Comparison of ENCODE assay signal across 1 cellular context in the genomic region with DNA sequence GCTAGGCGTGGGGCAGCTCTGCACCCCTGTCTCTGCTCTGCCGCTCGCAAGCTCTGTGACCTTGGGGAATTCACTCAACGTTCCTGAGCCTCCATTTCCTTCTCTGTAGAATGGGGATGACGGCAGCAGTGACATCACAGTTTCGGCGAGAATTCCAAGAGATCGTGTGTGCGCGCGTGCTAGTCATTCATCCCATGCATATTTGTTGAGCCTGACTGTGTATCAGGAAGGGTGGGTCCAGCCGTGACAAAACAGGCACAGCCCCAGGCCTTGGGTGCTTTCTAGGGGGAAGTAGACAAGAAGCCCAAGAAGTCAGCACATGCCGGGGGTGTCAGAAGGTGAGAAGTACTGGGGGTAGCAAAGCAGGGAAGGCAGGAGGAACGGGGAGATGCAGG.
TF ChIP-seq lines count a peak whose summit lies in the region.

No MANE protein-coding gene starts in this region.

TF ChIP-seq in HepG2, 621 proteins besides CTCF, POLR2A, EP300 and RAD21 (continued from another document):
- TF ChIP-seq, protein P1, sequence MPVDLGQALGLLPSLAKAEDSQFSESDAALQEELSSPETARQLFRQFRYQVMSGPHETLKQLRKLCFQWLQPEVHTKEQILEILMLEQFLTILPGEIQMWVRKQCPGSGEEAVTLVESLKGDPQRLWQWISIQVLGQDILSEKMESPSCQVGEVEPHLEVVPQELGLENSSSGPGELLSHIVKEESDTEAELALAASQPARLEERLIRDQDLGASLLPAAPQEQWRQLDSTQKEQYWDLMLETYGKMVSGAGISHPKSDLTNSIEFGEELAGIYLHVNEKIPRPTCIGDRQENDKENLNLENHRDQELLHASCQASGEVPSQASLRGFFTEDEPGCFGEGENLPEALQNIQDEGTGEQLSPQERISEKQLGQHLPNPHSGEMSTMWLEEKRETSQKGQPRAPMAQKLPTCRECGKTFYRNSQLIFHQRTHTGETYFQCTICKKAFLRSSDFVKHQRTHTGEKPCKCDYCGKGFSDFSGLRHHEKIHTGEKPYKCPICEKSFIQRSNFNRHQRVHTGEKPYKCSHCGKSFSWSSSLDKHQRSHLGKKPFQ (CRISPR knock-in tag; IDR thresholded peaks at IDR 0.05; ENCODE audit: insufficient replicate concordance), result no peak
- TF ChIP-seq, protein P2, sequence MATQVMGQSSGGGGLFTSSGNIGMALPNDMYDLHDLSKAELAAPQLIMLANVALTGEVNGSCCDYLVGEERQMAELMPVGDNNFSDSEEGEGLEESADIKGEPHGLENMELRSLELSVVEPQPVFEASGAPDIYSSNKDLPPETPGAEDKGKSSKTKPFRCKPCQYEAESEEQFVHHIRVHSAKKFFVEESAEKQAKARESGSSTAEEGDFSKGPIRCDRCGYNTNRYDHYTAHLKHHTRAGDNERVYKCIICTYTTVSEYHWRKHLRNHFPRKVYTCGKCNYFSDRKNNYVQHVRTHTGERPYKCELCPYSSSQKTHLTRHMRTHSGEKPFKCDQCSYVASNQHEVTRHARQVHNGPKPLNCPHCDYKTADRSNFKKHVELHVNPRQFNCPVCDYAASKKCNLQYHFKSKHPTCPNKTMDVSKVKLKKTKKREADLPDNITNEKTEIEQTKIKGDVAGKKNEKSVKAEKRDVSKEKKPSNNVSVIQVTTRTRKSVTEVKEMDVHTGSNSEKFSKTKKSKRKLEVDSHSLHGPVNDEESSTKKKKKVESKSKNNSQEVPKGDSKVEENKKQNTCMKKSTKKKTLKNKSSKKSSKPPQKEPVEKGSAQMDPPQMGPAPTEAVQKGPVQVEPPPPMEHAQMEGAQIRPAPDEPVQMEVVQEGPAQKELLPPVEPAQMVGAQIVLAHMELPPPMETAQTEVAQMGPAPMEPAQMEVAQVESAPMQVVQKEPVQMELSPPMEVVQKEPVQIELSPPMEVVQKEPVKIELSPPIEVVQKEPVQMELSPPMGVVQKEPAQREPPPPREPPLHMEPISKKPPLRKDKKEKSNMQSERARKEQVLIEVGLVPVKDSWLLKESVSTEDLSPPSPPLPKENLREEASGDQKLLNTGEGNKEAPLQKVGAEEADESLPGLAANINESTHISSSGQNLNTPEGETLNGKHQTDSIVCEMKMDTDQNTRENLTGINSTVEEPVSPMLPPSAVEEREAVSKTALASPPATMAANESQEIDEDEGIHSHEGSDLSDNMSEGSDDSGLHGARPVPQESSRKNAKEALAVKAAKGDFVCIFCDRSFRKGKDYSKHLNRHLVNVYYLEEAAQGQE (IDR thresholded peaks at IDR 0.05; ENCODE audit: borderline replicate concordance in 1 of 2, low read depth in 1 of 2, low read length in 2 of 2), result no peak
- TF ChIP-seq FOXO4 (CRISPR knock-in tag; conservative IDR thresholded peaks at IDR 0.05), result no peak
- 0 out of 2 replicates have a peak, but pooled peaks have one; percentile 23 for TF ChIP-seq BHLHE40 (IDR thresholded peaks at IDR 0.05; ENCODE audit: low read length)
- TF ChIP-seq DPF2 (CRISPR knock-in tag; IDR thresholded peaks at IDR 0.05; ENCODE audit: borderline replicate concordance, low read depth), result no peak
- no peak for TF ChIP-seq ZNF557 (CRISPR knock-in tag; IDR thresholded peaks at IDR 0.05)
- TF ChIP-seq ZNF747 (CRISPR knock-in tag; IDR thresholded peaks at IDR 0.05; ENCODE audit: borderline replicate concordance), result no peak
- TF ChIP-seq, protein P3, sequence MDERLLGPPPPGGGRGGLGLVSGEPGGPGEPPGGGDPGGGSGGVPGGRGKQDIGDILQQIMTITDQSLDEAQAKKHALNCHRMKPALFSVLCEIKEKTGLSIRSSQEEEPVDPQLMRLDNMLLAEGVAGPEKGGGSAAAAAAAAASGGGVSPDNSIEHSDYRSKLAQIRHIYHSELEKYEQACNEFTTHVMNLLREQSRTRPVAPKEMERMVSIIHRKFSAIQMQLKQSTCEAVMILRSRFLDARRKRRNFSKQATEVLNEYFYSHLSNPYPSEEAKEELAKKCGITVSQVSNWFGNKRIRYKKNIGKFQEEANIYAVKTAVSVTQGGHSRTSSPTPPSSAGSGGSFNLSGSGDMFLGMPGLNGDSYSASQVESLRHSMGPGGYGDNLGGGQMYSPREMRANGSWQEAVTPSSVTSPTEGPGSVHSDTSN (CRISPR knock-in tag; IDR thresholded peaks at IDR 0.05), result no peak
- TF ChIP-seq PHF21A (CRISPR knock-in tag; IDR thresholded peaks at IDR 0.05), result no peak
- TF ChIP-seq RXRA (CRISPR knock-in tag; IDR thresholded peaks at IDR 0.05), result no peak
- TF ChIP-seq ASH2L (IDR thresholded peaks at IDR 0.05; ENCODE audit: insufficient read length, low read depth, low read length), result no peak
- TF ChIP-seq SNAPC2 (CRISPR knock-in tag; IDR thresholded peaks at IDR 0.05), result no peak
- TF ChIP-seq, protein P4, sequence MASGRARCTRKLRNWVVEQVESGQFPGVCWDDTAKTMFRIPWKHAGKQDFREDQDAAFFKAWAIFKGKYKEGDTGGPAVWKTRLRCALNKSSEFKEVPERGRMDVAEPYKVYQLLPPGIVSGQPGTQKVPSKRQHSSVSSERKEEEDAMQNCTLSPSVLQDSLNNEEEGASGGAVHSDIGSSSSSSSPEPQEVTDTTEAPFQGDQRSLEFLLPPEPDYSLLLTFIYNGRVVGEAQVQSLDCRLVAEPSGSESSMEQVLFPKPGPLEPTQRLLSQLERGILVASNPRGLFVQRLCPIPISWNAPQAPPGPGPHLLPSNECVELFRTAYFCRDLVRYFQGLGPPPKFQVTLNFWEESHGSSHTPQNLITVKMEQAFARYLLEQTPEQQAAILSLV (CRISPR knock-in tag; IDR thresholded peaks at IDR 0.05; ENCODE audit: borderline replicate concordance), result no peak
- TF ChIP-seq, protein P5, sequence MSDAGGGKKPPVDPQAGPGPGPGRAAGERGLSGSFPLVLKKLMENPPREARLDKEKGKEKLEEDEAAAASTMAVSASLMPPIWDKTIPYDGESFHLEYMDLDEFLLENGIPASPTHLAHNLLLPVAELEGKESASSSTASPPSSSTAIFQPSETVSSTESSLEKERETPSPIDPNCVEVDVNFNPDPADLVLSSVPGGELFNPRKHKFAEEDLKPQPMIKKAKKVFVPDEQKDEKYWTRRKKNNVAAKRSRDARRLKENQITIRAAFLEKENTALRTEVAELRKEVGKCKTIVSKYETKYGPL (CRISPR knock-in tag; IDR thresholded peaks at IDR 0.05), result no peak
- TF ChIP-seq ZNF652 (CRISPR knock-in tag; IDR thresholded peaks at IDR 0.05; ENCODE audit: borderline replicate concordance, low read depth), result no peak
- TF ChIP-seq CREB1 (IDR thresholded peaks at IDR 0.05), result peak; percentile 68
- TF ChIP-seq CREB1 (CRISPR knock-in tag; IDR thresholded peaks at IDR 0.05), result no peak
- TF ChIP-seq RARG (CRISPR knock-in tag; IDR thresholded peaks at IDR 0.05; ENCODE audit: low read depth), result no peak
- TF ChIP-seq MYC (CRISPR knock-in tag; IDR thresholded peaks at IDR 0.05; ENCODE audit: borderline replicate concordance), result no peak
- TF ChIP-seq GABPB1 (CRISPR knock-in tag; IDR thresholded peaks at IDR 0.05), result no peak
